Comparison of ENCODE assay signal across 1 cellular context in genomic region chr22:40057652-40058051, GRCh38.
TF ChIP-seq lines count a peak whose summit lies in the region.

No MANE protein-coding gene starts in this region.

TF ChIP-seq in GM23338, 12 proteins besides CTCF, POLR2A, EP300 and RAD21 (continued from another document):
- TF ChIP-seq, protein P1, sequence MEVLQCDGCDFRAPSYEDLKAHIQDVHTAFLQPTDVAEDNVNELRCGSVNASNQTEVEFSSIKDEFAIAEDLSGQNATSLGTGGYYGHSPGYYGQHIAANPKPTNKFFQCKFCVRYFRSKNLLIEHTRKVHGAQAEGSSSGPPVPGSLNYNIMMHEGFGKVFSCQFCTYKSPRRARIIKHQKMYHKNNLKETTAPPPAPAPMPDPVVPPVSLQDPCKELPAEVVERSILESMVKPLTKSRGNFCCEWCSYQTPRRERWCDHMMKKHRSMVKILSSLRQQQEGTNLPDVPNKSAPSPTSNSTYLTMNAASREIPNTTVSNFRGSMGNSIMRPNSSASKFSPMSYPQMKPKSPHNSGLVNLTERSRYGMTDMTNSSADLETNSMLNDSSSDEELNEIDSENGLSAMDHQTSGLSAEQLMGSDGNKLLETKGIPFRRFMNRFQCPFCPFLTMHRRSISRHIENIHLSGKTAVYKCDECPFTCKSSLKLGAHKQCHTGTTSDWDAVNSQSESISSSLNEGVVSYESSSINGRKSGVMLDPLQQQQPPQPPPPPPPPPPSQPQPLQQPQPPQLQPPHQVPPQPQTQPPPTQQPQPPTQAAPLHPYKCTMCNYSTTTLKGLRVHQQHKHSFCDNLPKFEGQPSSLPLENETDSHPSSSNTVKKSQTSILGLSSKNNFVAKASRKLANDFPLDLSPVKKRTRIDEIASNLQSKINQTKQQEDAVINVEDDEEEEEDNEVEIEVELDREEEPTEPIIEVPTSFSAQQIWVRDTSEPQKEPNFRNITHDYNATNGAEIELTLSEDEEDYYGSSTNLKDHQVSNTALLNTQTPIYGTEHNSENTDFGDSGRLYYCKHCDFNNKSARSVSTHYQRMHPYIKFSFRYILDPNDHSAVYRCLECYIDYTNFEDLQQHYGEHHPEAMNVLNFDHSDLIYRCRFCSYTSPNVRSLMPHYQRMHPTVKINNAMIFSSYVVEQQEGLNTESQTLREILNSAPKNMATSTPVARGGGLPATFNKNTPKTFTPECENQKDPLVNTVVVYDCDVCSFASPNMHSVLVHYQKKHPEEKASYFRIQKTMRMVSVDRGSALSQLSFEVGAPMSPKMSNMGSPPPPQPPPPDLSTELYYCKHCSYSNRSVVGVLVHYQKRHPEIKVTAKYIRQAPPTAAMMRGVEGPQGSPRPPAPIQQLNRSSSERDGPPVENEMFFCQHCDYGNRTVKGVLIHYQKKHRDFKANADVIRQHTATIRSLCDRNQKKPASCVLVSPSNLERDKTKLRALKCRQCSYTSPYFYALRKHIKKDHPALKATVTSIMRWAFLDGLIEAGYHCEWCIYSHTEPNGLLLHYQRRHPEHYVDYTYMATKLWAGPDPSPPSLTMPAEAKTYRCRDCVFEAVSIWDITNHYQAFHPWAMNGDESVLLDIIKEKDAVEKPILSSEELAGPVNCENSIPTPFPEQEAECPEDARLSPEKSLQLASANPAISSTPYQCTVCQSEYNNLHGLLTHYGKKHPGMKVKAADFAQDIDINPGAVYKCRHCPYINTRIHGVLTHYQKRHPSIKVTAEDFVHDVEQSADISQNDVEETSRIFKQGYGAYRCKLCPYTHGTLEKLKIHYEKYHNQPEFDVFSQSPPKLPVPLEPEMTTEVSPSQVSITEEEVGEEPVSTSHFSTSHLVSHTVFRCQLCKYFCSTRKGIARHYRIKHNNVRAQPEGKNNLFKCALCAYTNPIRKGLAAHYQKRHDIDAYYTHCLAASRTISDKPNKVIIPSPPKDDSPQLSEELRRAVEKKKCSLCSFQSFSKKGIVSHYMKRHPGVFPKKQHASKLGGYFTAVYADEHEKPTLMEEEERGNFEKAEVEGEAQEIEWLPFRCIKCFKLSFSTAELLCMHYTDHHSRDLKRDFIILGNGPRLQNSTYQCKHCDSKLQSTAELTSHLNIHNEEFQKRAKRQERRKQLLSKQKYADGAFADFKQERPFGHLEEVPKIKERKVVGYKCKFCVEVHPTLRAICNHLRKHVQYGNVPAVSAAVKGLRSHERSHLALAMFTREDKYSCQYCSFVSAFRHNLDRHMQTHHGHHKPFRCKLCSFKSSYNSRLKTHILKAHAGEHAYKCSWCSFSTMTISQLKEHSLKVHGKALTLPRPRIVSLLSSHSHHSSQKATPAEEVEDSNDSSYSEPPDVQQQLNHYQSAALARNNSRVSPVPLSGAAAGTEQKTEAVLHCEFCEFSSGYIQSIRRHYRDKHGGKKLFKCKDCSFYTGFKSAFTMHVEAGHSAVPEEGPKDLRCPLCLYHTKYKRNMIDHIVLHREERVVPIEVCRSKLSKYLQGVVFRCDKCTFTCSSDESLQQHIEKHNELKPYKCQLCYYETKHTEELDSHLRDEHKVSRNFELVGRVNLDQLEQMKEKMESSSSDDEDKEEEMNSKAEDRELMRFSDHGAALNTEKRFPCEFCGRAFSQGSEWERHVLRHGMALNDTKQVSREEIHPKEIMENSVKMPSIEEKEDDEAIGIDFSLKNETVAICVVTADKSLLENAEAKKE (CRISPR knock-in tag; IDR thresholded peaks at IDR 0.05), result no peak
